ENCODE assay signal across 9 cellular contexts in the genomic region with DNA sequence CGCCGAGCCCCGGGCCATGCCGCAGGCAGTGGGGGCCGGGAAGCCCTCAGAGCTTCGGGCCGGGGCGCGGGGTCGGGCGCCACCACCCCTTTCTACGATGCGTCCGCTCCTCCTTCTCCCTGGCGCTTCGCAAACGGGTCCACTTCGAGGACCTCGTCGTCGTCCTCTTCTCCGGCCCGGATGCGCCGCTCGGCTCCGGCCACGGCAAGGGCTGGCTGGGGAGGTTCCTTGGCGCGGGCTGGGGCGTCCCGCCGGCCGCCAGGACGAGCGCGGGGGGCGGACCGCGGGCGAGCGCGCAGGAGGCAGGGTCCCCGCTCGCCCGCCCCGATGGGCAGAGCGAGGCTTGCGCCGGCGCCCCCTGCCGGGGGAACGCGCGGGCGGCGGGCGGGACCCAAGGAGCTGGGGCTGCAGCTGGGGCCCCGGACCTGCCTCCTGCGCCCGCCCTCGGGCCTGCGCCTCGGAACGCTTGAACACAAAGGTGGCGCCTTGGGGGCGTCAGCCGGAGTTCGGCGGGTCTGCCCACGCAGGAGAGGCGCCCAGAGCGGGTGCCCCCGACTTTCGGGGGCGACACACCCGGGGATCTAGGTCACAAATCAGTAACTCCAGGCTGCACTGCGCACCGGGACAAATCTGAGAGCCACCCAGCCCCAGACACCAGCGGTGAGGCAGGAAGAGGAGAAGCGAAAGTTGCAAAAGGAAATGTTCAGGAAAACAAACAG.
A peak's percentile ranks its signal among the peaks of the same experiment; 100 is the strongest.
DNase-seq lines count a peak whose midpoint lies in the region; ATAC-seq and TF ChIP-seq lines count a peak whose summit lies in the region.
"Had no signal": no experiment of that assay in that cellular context is flagged by ENCODE, and none has a peak within 500 bp of the region (broad histone marks: within the 10 kb centered on the region; RNA-seq: fewer than 3 reads in every experiment).

Gene ROR2, minus strand, starts transcription at position 283 of the 719 bp plus-strand sequence.

- no peak for TF ChIP-seq EP300 in Ishikawa (IDR thresholded peaks at IDR 0.05; ENCODE audit: borderline replicate concordance)

- TF ChIP-seq CTCF in WI38 (IDR thresholded peaks at IDR 0.05; ENCODE audit: low read depth, low read length): 0 out of 2 replicates have a peak, but pooled peaks have one; percentile 7

- peak; percentile 15; the same call in 1 of the 2 replicates for TF ChIP-seq RAD21 in Ishikawa (IDR thresholded peaks at IDR 0.05; ENCODE audit: low read depth)

- H3K27ac ChIP-seq in effector memory CD4-positive, alpha-beta T cell (ENCODE audit: insufficient read depth, low read length, poor library complexity, severe bottlenecking): no peak within 1 kb of the TSS

- peaks cover 13% of the 10 kb centered on the region for H3K4me1 ChIP-seq in effector memory CD4-positive, alpha-beta T cell (ENCODE audit: control insufficient read depth, insufficient read depth, low read length, poor library complexity, severe bottlenecking)

- peak; percentile 37 for DNase-seq in NCI-H1694 treated with DMSO at 0.1 percent for 48 hours (lab: John Stamatoyannopoulos, UW)
- no peak for DNase-seq in NCI-H1694 (lab: John Stamatoyannopoulos, UW)
- DNase-seq in effector memory CD4-positive, alpha-beta T cell: peak in 2 of 3 donors; percentile 14 to 17
- peak; percentile 22 for DNase-seq in medulla oblongata (ENCODE audit: extremely low spot score)
- peak; percentile 22 to 33 for DNase-seq in stimulated activated CD8-positive, alpha-beta memory T cell treated with anti-CD3 and anti-CD28 coated beads, Interleukin-7, amount 100 ng/mL, for 48 hours (ENCODE audit: extremely low read depth in 1 of 2, low read depth in 1 of 2)
- DNase-seq: DND-41 had no signal

- H3K36me3 ChIP-seq in effector memory CD4-positive, alpha-beta T cell (ENCODE audit: control insufficient read depth, insufficient read depth, low read length): no peaks in the 10 kb centered on the region

- H3K27me3 ChIP-seq in effector memory CD4-positive, alpha-beta T cell (replicated peaks; ENCODE audit: control insufficient read depth, insufficient read depth, low read length, poor library complexity, severe bottlenecking): peaks cover 38% of the 10 kb centered on the region

- ATAC-seq in GM19328 (IDR thresholded peaks at IDR 0.05; ENCODE audit: unreplicated experiment): no peak

- no peaks in the 10 kb centered on the region for H3K9me3 ChIP-seq in effector memory CD4-positive, alpha-beta T cell (ENCODE audit: control insufficient read depth, low read length)

- H3K4me3 ChIP-seq in WI38 (ENCODE audit: low read depth, low read length): peak within 1 kb of the TSS; percentile 32
- peak within 1 kb of the TSS; percentile 22 for H3K4me3 ChIP-seq in effector memory CD4-positive, alpha-beta T cell (ENCODE audit: insufficient read depth, low read depth, low read length, poor library complexity, severe bottlenecking)

TF ChIP-seq in Ishikawa, 13 proteins besides CTCF, POLR2A, EP300 and RAD21:
- TF ChIP-seq ZBTB7A (IDR thresholded peaks at IDR 0.05; ENCODE audit: low read depth): no peak
- TF ChIP-seq, protein P1, sequence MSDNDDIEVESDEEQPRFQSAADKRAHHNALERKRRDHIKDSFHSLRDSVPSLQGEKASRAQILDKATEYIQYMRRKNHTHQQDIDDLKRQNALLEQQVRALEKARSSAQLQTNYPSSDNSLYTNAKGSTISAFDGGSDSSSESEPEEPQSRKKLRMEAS (IDR thresholded peaks at IDR 0.05): no peak
- TF ChIP-seq EGR1 (IDR thresholded peaks at IDR 0.05): no peak
- no peak for TF ChIP-seq CEBPB (IDR thresholded peaks at IDR 0.05)
- no peak for TF ChIP-seq TAF1 (IDR thresholded peaks at IDR 0.05; ENCODE audit: low read depth)
- TF ChIP-seq, protein P2, sequence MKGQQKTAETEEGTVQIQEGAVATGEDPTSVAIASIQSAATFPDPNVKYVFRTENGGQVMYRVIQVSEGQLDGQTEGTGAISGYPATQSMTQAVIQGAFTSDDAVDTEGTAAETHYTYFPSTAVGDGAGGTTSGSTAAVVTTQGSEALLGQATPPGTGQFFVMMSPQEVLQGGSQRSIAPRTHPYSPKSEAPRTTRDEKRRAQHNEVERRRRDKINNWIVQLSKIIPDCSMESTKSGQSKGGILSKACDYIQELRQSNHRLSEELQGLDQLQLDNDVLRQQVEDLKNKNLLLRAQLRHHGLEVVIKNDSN (IDR thresholded peaks at IDR 0.05): no peak
- no peak for TF ChIP-seq CREB1 (IDR thresholded peaks at IDR 0.05; ENCODE audit: low read depth)
- TF ChIP-seq TEAD4 (IDR thresholded peaks at IDR 0.05): no peak
- TF ChIP-seq FOXM1 (IDR thresholded peaks at IDR 0.05; ENCODE audit: borderline replicate concordance, low read depth): no peak
- TF ChIP-seq NFIC (IDR thresholded peaks at IDR 0.05): no peak
- no peak for TF ChIP-seq YY1 (IDR thresholded peaks at IDR 0.05; ENCODE audit: low read depth)
- TF ChIP-seq, protein P3, sequence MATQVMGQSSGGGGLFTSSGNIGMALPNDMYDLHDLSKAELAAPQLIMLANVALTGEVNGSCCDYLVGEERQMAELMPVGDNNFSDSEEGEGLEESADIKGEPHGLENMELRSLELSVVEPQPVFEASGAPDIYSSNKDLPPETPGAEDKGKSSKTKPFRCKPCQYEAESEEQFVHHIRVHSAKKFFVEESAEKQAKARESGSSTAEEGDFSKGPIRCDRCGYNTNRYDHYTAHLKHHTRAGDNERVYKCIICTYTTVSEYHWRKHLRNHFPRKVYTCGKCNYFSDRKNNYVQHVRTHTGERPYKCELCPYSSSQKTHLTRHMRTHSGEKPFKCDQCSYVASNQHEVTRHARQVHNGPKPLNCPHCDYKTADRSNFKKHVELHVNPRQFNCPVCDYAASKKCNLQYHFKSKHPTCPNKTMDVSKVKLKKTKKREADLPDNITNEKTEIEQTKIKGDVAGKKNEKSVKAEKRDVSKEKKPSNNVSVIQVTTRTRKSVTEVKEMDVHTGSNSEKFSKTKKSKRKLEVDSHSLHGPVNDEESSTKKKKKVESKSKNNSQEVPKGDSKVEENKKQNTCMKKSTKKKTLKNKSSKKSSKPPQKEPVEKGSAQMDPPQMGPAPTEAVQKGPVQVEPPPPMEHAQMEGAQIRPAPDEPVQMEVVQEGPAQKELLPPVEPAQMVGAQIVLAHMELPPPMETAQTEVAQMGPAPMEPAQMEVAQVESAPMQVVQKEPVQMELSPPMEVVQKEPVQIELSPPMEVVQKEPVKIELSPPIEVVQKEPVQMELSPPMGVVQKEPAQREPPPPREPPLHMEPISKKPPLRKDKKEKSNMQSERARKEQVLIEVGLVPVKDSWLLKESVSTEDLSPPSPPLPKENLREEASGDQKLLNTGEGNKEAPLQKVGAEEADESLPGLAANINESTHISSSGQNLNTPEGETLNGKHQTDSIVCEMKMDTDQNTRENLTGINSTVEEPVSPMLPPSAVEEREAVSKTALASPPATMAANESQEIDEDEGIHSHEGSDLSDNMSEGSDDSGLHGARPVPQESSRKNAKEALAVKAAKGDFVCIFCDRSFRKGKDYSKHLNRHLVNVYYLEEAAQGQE (IDR thresholded peaks at IDR 0.05; ENCODE audit: low read depth): no peak
- TF ChIP-seq TCF12 (IDR thresholded peaks at IDR 0.05; ENCODE audit: low read depth): no peak
